In the genomic region with DNA sequence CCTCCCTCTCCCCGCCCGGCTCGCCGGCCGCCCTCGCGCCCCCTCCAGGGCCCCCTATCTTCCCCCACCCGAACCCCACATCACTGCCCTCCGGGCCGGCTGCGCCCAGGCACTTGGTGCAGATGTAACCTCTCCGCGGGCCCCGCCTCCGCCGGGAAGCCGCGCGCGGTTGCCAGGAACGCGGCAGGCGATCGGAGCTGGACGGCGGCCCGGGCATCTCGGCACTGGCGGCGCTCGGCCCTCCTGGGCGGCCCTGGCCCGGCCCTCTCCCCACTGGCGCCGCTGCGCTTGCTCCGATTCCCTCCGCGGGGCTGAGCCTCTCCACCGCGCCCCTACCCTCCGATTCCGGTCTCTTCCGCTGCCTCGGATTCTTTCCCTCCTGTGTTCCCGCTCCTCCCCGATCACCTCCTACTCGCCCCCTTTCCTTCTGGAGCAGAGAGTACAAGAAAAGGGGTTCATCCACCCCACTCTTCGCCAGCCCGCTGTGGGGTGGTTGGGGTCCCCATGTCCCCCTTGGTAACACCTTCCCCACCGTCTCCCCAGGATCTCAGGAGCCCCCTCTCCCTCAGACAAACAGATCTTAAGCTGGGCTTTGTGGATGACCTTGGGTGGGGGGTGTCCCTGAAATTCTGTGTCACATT, we compare ENCODE assay signal across 8 cellular contexts.
A peak's percentile ranks its signal among the peaks of the same experiment; 100 is the strongest.
DNase-seq lines count a peak whose midpoint lies in the region; ATAC-seq and TF ChIP-seq lines count a peak whose summit lies in the region.

No MANE protein-coding gene starts in this region.

- no peak overlapping the region for H2AK5ac ChIP-seq in H9 (ENCODE audit: insufficient read length, low read length)

- H3K4ac ChIP-seq in H9 (ENCODE audit: low read depth, low read length): no peak overlapping the region

- H3K4me1 Mint-ChIP-seq in H9: peaks cover 9 to 24% of the 10 kb centered on the region in 2 experiments
- H3K4me1 Mint-ChIP-seq in activated CD4-positive, alpha-beta memory T cell treated with anti-CD3 and anti-CD28 coated beads for 36 hours (ENCODE audit: low read depth): peaks cover 8% of the 10 kb centered on the region

- no peaks in the 10 kb centered on the region for H3K36me3 ChIP-seq in esophagus squamous epithelium
- no peaks in the 10 kb centered on the region for H3K36me3 ChIP-seq in tibial nerve

- H4K5ac ChIP-seq in H9 (ENCODE audit: insufficient read length, low read depth, low read length): no peak overlapping the region

- H2BK12ac ChIP-seq in H9 (ENCODE audit: insufficient read length, low read depth, low read length): no peak overlapping the region

- peak in 1 of 2 donors; percentile 39 for TF ChIP-seq EP300 in tibial nerve (IDR thresholded peaks at IDR 0.05)

- DNase-seq in AG04449 (ENCODE audit: low read depth, low spot score) (no peak), H9 (no peak), esophagus squamous epithelium (lab: John Stamatoyannopoulos, UW) (no peak), mucosa of gallbladder (ENCODE audit: low spot score) (peak; percentile 83), tibial nerve (ENCODE audit: low spot score in 2 of 2) (peak; percentile 63 to 67)
- peak; percentile 32 for DNase-seq in activated CD4-positive, alpha-beta memory T cell treated with anti-CD3 and anti-CD28 coated beads for 36 hours

- no peaks in the 10 kb centered on the region for H4K20me1 ChIP-seq in H9 (ENCODE audit: control insufficient read depth, insufficient read depth, insufficient read length)

- TF ChIP-seq CTCF in AG04449 (IDR thresholded peaks at IDR 0.05; ENCODE audit: insufficient read depth, low read length, missing control alignments) (no peak), H9 (conservative IDR thresholded peaks at IDR 0.05) (no peak), esophagus squamous epithelium (IDR thresholded peaks at IDR 0.05) (no peak), tibial nerve (IDR thresholded peaks at IDR 0.05) (peak in 1 of 5 experiments; percentile 21)

- H3K4me2 ChIP-seq in H9 (ENCODE audit: insufficient read depth, insufficient read length, low read length): peak overlapping the region; percentile 46

- H3K4me3 Mint-ChIP-seq in H9: peak overlapping the region; percentile 64 to 83
- peak overlapping the region; percentile 63 for H3K4me3 Mint-ChIP-seq in activated CD4-positive, alpha-beta memory T cell treated with anti-CD3 and anti-CD28 coated beads for 36 hours

- no peaks in the 10 kb centered on the region for H3K4me1 ChIP-seq in H9 (ENCODE audit: insufficient read depth, low read length)
- H3K4me1 ChIP-seq in esophagus squamous epithelium: peaks cover 4 to 34% (median 19%) of the 10 kb centered on the region in 3 donors
- H3K4me1 ChIP-seq in tibial nerve: peaks cover 0 to 34% (median 5%) of the 10 kb centered on the region in 4 donors

- peak overlapping the region; percentile 54 for H3K4me3 ChIP-seq in AG04449 (ENCODE audit: low read depth, low read length)
- H3K4me3 ChIP-seq in esophagus squamous epithelium: peak overlapping the region; percentile 24 to 69 (median 44)
- H3K4me3 ChIP-seq in tibial nerve: peak overlapping the region; percentile 41 to 68 (median 53)

- no peak overlapping the region for H3K23ac ChIP-seq in H9 (ENCODE audit: insufficient read length, low read depth, low read length)

- TF ChIP-seq POLR2A in esophagus squamous epithelium (IDR thresholded peaks at IDR 0.05): no peak
- TF ChIP-seq POLR2A in tibial nerve (IDR thresholded peaks at IDR 0.05): no peak

- H3K18ac ChIP-seq in H9 (ENCODE audit: insufficient read length, low read depth, low read length): peak overlapping the region; percentile 11

- H3K27ac ChIP-seq in H9 (ENCODE audit: insufficient read length, low read depth, low read length) (no peak overlapping the region), esophagus squamous epithelium (peak overlapping the region; percentile 53 to 86 (median 73)), tibial nerve (peak overlapping the region; percentile 86 to 95 (median 90))

- intact Hi-C loops in activated CD4-positive, alpha-beta memory T cell treated with anti-CD3 and anti-CD28 coated beads for 36 hours (cut with micrococcal nuclease): no loop called here
- intact Hi-C loops in esophagus squamous epithelium (cut with DNase I): no loop called here

- H3K27ac Mint-ChIP-seq in H9: no peak overlapping the region
- H3K27ac Mint-ChIP-seq in activated CD4-positive, alpha-beta memory T cell treated with anti-CD3 and anti-CD28 coated beads for 36 hours: no peak overlapping the region

- H2BK20ac ChIP-seq in H9 (ENCODE audit: low read depth, low read length, poor library complexity, severe bottlenecking): no peak overlapping the region

- H4K8ac ChIP-seq in H9 (replicated peaks; ENCODE audit: insufficient read length, low read depth, low read length): no peak overlapping the region

- ATAC-seq in HG03354 (IDR thresholded peaks at IDR 0.05; ENCODE audit: poor library complexity, severe bottlenecking, unreplicated experiment): no peak
- ATAC-seq in GM21381 (IDR thresholded peaks at IDR 0.05; ENCODE audit: unreplicated experiment): no peak

- H2BK120ac ChIP-seq in H9 (ENCODE audit: low read depth, low read length, poor library complexity, severe bottlenecking): no peak overlapping the region

- no peak overlapping the region for H2AFZ ChIP-seq in H9 (ENCODE audit: low read length)

- no peak overlapping the region for H2BK5ac ChIP-seq in H9 (ENCODE audit: insufficient read length, low read length)

- H3K9me3 ChIP-seq in H9 (ENCODE audit: control insufficient read depth, low read depth, low read length) (no peaks in the 10 kb centered on the region), esophagus squamous epithelium (no peaks in the 10 kb centered on the region), tibial nerve (no peaks in the 10 kb centered on the region)

- H3T11ph ChIP-seq in H9 (ENCODE audit: low read length): no peak overlapping the region

- H3K27me3 Mint-ChIP-seq in H9 (ENCODE audit: low read depth): peaks cover 73% of the 10 kb centered on the region
- H3K27me3 Mint-ChIP-seq in activated CD4-positive, alpha-beta memory T cell treated with anti-CD3 and anti-CD28 coated beads for 36 hours: peaks cover 21% of the 10 kb centered on the region

- no peaks in the 10 kb centered on the region for H3K36me3 Mint-ChIP-seq in H9 (ENCODE audit: insufficient read depth in 1 of 3, low read depth in 3 of 3)
- H3K36me3 Mint-ChIP-seq in activated CD4-positive, alpha-beta memory T cell treated with anti-CD3 and anti-CD28 coated beads for 36 hours: no peaks in the 10 kb centered on the region

- H2BK15ac ChIP-seq in H9 (ENCODE audit: low read depth, low read length): no peak overlapping the region

- no peaks in the 10 kb centered on the region for H3K79me2 ChIP-seq in H9 (ENCODE audit: insufficient read depth, low read length)

- H3K79me1 ChIP-seq in H9 (ENCODE audit: insufficient read depth, low read depth, low read length, poor library complexity, severe bottlenecking): no peaks in the 10 kb centered on the region

- no CpG with 5 or more reads among the region's 51 CpGs for WGBS in H9 (ENCODE audit: extremely low coverage, insufficient read length, low lambda C conversion rate)
- WGBS in esophagus squamous epithelium, 2 donors: 5% methylated on average over 15 of the region's 51 CpGs; no CpG with 5 or more reads in 1 of the 2 donors
- WGBS in tibial nerve, 2 donors: 2% methylated on average over 37 to 46 of the region's 51 CpGs

- no peaks in the 10 kb centered on the region for H3K9me3 Mint-ChIP-seq in H9
- no peaks in the 10 kb centered on the region for H3K9me3 Mint-ChIP-seq in activated CD4-positive, alpha-beta memory T cell treated with anti-CD3 and anti-CD28 coated beads for 36 hours

- no peak overlapping the region for H3K56ac ChIP-seq in H9 (ENCODE audit: insufficient read length, low read depth, low read length)

- POLR2A ChIA-PET in AG04449 (lab: Yijun Ruan, JAX): interaction anchor here (1.0 to 1.3 kb wide), 2 partner anchors 372 to 376 kb away, joined by 3 to 5 read pairs; partner anchors contain the start of gene IER5L
- POLR2A ChIA-PET in activated CD4-positive, alpha-beta memory T cell treated with anti-CD3 and anti-CD28 coated beads for 36 hours (lab: Charles Lee): no interaction called here

- peaks cover 6% of the 10 kb centered on the region; the same call in 1 of the 2 replicates for H3K27me3 ChIP-seq in H9 (ENCODE audit: insufficient read depth, low read length)
- H3K27me3 ChIP-seq in esophagus squamous epithelium: peaks cover 0 to 33% (median 0%) of the 10 kb centered on the region in 4 donors
- H3K27me3 ChIP-seq in tibial nerve: no peaks in the 10 kb centered on the region

- H3K14ac ChIP-seq in H9 (ENCODE audit: insufficient read depth, low read length): no peak overlapping the region

- no peak overlapping the region for H3K9ac ChIP-seq in H9 (ENCODE audit: extremely low read depth, insufficient read length, low read length)

- peaks cover 6% of the 10 kb centered on the region for H3K23me2 ChIP-seq in H9 (ENCODE audit: insufficient read length, low read depth, low read length, poor library complexity, severe bottlenecking)

- H4K91ac ChIP-seq in H9 (ENCODE audit: insufficient read length, low read depth, low read length): no peak overlapping the region

- CTCF ChIA-PET in AG04449 (lab: Yijun Ruan, JAX): interaction anchor here (1.1 kb wide), 1 partner anchor 61 kb away, joined by 3 read pairs; no protein-coding TSS in a partner anchor
- CTCF ChIA-PET in activated CD4-positive, alpha-beta memory T cell treated with anti-CD3 and anti-CD28 coated beads for 36 hours (lab: Charles Lee): interaction anchor here (1.0 kb wide), 1 partner anchor 407 kb away, joined by 3 read pairs; no protein-coding TSS in a partner anchor

Comparison
In these comparisons a context has a peak if more than half of its experiments do, and no peak if none do; other contexts are left out.
1. DNase-seq: peak in activated CD4-positive, alpha-beta memory T cell treated with anti-CD3 and anti-CD28 coated beads for 36 hours (single experiment), mucosa of gallbladder (single experiment) and tibial nerve (2 of 2); none in AG04449 (single experiment), H9 (single experiment) and esophagus squamous epithelium (single experiment).
2. Peak in every context shown above with its lines, with median percentiles within 50 percentile points of each other: H3K4me3 ChIP-seq.